13 cellular contexts compared by ENCODE assay signal in genomic region chr1:64983110-64983509, GRCh38. TPM values are rescaled to one million over a fixed set of nuclear protein-coding genes. Genes with fewer than 3 reads are reported as not detected.
DNase-seq lines count a peak whose midpoint lies in the region; TF ChIP-seq lines count a peak whose summit lies in the region.
"Had no signal": no experiment of that assay in that cellular context is flagged by ENCODE, and none has a peak within 500 bp of the region (broad histone marks: within the 10 kb centered on the region; RNA-seq: fewer than 3 reads in every experiment).

No MANE protein-coding gene starts in this region.

- H3K4me2 ChIP-seq in hepatocyte: peak overlapping the region; percentile 1

- no peaks in the 10 kb centered on the region for H3K9me2 ChIP-seq in hepatocyte (replicated peaks; ENCODE audit: insufficient read depth)

- H3K4me3 ChIP-seq in astrocyte of the spinal cord (ENCODE audit: low read depth, low read length) (no peak overlapping the region), hepatocyte (no peak overlapping the region)

- no peaks in the 10 kb centered on the region for H3K36me3 ChIP-seq in hepatocyte (replicated peaks; ENCODE audit: insufficient read depth, low read depth)

- no peaks in the 10 kb centered on the region for H4K20me1 ChIP-seq in hepatocyte (ENCODE audit: insufficient read depth, poor library complexity, severe bottlenecking)

- H3K4me1 Mint-ChIP-seq in HFFc6 (ENCODE audit: low read depth) (peaks cover 18% of the 10 kb centered on the region), type B pancreatic cell (ENCODE audit: unreplicated experiment) (peaks cover 12% of the 10 kb centered on the region)
- H3K4me1 Mint-ChIP-seq in activated naive CD8-positive, alpha-beta T cell treated with anti-CD3 and anti-CD28 coated beads for 36 hours: peaks cover 12% of the 10 kb centered on the region

- in situ Hi-C loops in astrocyte of the spinal cord (cut with HindIII; ENCODE audit: low sequenced_read_pairs): no loop called here

- no peaks in the 10 kb centered on the region for H3K27me3 ChIP-seq in hepatocyte

- H3K9me3 Mint-ChIP-seq in HFFc6 (no peaks in the 10 kb centered on the region), type B pancreatic cell (no peaks in the 10 kb centered on the region)
- H3K9me3 Mint-ChIP-seq in activated naive CD8-positive, alpha-beta T cell treated with anti-CD3 and anti-CD28 coated beads for 36 hours: peaks cover 4% of the 10 kb centered on the region

- H3K27ac Mint-ChIP-seq in HFFc6: peak overlapping the region; percentile 48
- no peak overlapping the region for H3K27ac Mint-ChIP-seq in type B pancreatic cell
- H3K27ac Mint-ChIP-seq in activated naive CD8-positive, alpha-beta T cell treated with anti-CD3 and anti-CD28 coated beads for 36 hours: no peak overlapping the region
- H3K27ac Mint-ChIP-seq: T-helper 17 cell had no signal

- DNase-seq in AG08396 (ENCODE audit: low spot score) (peak; percentile 22), HFFc6 (peak; percentile 93), astrocyte of the spinal cord (ENCODE audit: low read depth, low spot score) (peak; percentile 60), hepatocyte (ENCODE audit: low spot score) (peak; percentile 48), type B pancreatic cell (ENCODE audit: extremely low spot score, unreplicated experiment) (no peak), SKM-1 treated with dmso at 0.1 percent for 144 hours (lab: John Stamatoyannopoulos, UW; ENCODE audit: unreplicated experiment) (no peak), UCSD-AML1 (lab: John Stamatoyannopoulos, UW; ENCODE audit: unreplicated experiment) (no peak)
- DNase-seq in activated naive CD8-positive, alpha-beta T cell treated with anti-CD3 and anti-CD28 coated beads for 36 hours: no peak
- DNase-seq: left colon; NCI-H774; stimulated activated CD4-positive, alpha-beta T cell treated with anti-CD3 and anti-CD28 coated beads, Interleukin-2, amount 100 ng/mL, for 48 hours; T-helper 17 cell had no signal

- no peaks in the 10 kb centered on the region for H3K36me3 Mint-ChIP-seq in HFFc6 (ENCODE audit: low read depth)
- no peaks in the 10 kb centered on the region for H3K36me3 Mint-ChIP-seq in type B pancreatic cell
- H3K36me3 Mint-ChIP-seq in activated naive CD8-positive, alpha-beta T cell treated with anti-CD3 and anti-CD28 coated beads for 36 hours: peaks cover 5% of the 10 kb centered on the region

- no peaks in the 10 kb centered on the region for H3K9me3 ChIP-seq in hepatocyte (ENCODE audit: low read depth)

- 33% methylated on average over 5 of the region's 5 CpGs for WGBS in hepatocyte (ENCODE audit: low lambda C conversion rate, missing lambda C conversion rate)

- peak overlapping the region; percentile 59 for H3K27ac ChIP-seq in hepatocyte
- H3K27ac ChIP-seq: C4-2B had no signal

- H3K4me3 Mint-ChIP-seq in HFFc6 (no peak overlapping the region), type B pancreatic cell (no peak overlapping the region)
- H3K4me3 Mint-ChIP-seq in activated naive CD8-positive, alpha-beta T cell treated with anti-CD3 and anti-CD28 coated beads for 36 hours: no peak overlapping the region
- H3K4me3 Mint-ChIP-seq: T-helper 17 cell had no signal

- TF ChIP-seq CTCF in HFFc6 (IDR thresholded peaks at IDR 0.05) (no peak), astrocyte of the spinal cord (IDR thresholded peaks at IDR 0.05; ENCODE audit: low read depth, low read length) (no peak), hepatocyte (IDR thresholded peaks at IDR 0.05; ENCODE audit: poor library complexity) (no peak), type B pancreatic cell (conservative IDR thresholded peaks at IDR 0.05) (no peak)

- peaks cover 17% of the 10 kb centered on the region for H3K4me1 ChIP-seq in hepatocyte (ENCODE audit: insufficient read depth)

- H3K79me2 ChIP-seq in hepatocyte: no peaks in the 10 kb centered on the region

- no peak overlapping the region for H2AFZ ChIP-seq in hepatocyte

- H3K27me3 Mint-ChIP-seq in HFFc6 (ENCODE audit: insufficient read depth) (peaks cover under 1% of the 10 kb centered on the region), type B pancreatic cell (no peaks in the 10 kb centered on the region)
- H3K27me3 Mint-ChIP-seq in activated naive CD8-positive, alpha-beta T cell treated with anti-CD3 and anti-CD28 coated beads for 36 hours: no peaks in the 10 kb centered on the region
- H3K27me3 Mint-ChIP-seq: T-helper 17 cell had no signal

RNA-seq across cellular contexts. Expression of gene JAK1, which starts 16.8 kb away (rescaled TPM):
- total RNA-seq in HFFc6 (2021; fragmentation: NEBNext Ultra II Directional; extraction: Animal tissue kit (Norgen Biotek cat#: 25700)): 100 to 1,000 TPM in 2 of 6 experiments, 10 to 100 TPM in 4; 90.0 to 104 (median 98.3) TPM
- total RNA-seq in hepatocyte: 102 and 104 TPM in 2 replicates
- polyA plus RNA-seq in hepatocyte: 60.2 and 63.5 TPM in 2 replicates
- total RNA-seq in type B pancreatic cell (ENCODE audit: low replicate concordance): 54.8 and 57.2 TPM in 2 replicates
- total RNA-seq in activated naive CD8-positive, alpha-beta T cell treated with anti-CD3 and anti-CD28 coated beads for 36 hours: 10 to 100 TPM; 85.6 to 88.0 TPM

Comparison
In these comparisons a context has a peak if more than half of its experiments do, and no peak if none do; other contexts are left out.
1. DNase-seq: peak in AG08396 (single experiment), HFFc6 (single experiment), astrocyte of the spinal cord (single experiment) and hepatocyte (single experiment); none in type B pancreatic cell (single experiment), SKM-1 treated with dmso at 0.1 percent for 144 hours (single experiment), activated naive CD8-positive, alpha-beta T cell treated with anti-CD3 and anti-CD28 coated beads for 36 hours (single experiment) and UCSD-AML1 (single experiment).